ENCODE assay signal across 35 cellular contexts in genomic region chr2:224158831-224159230, GRCh38.
"Had no signal": no experiment of that assay in that cellular context is flagged by ENCODE, and none has a peak within 500 bp of the region (broad histone marks: within the 10 kb centered on the region; RNA-seq: fewer than 3 reads in every experiment).

No MANE protein-coding gene starts in this region.

- H3K4me3 ChIP-seq: MG63 had no signal

- DNase-seq: Karpas-422, Kasumi-1, MG63, MM.1S, MV-4-11, NCI-H1048, NCI-H1092, NCI-H1092 treated with DMSO at 0.1 percent for 48 hours, NCI-H1105, NCI-H1105 treated with DMSO at 0.1 percent for 48 hours, NCI-H1417, NCI-H1417 treated with DMSO at 0.1 percent for 48 hours, NCI-H1436, NCI-H1436 treated with DMSO at 0.1 percent for 48 hours, NCI-H146, NCI-H1694, NCI-H1694 treated with DMSO at 0.1 percent for 48 hours, NCI-H187, NCI-H187 treated with DMSO at 0.1 percent for 48 hours, NCI-H1930, NCI-H2029, NCI-H2029 treated with DMSO at 0.1 percent for 48 hours, NCI-H2081, NCI-H2081 treated with DMSO at 0.1 percent for 48 hours, NCI-H2107, NCI-H2171, NCI-H2171 treated with DMSO at 0.1 percent for 48 hours, NCI-H2227 treated with DMSO at 0.1 percent for 48 hours, NCI-H226, NCI-H345, NCI-H446, NCI-H446 treated with DMSO at 0.1 percent for 48 hours, NCI-H510A, NCI-H510A treated with DMSO at 0.1 percent for 48 hours, NCI-H524 had no signal

- H3K36me3 ChIP-seq: MG63 had no signal

- H3K9me3 ChIP-seq: MG63 had no signal

- H3K27me3 ChIP-seq: MG63 had no signal
